8 cellular contexts compared by ENCODE assay signal in genomic region chr9:95511232-95511951, GRCh38. TPM values are rescaled to one million over a fixed set of nuclear protein-coding genes. Genes with fewer than 3 reads are reported as not detected.
DNase-seq lines count a peak whose midpoint lies in the region; ATAC-seq, FAIRE-seq and TF ChIP-seq lines count a peak whose summit lies in the region.

No MANE protein-coding gene starts in this region.

- peak overlapping the region; percentile 90 for H2AFZ ChIP-seq in GM12878 (ENCODE audit: control insufficient read depth, low read depth, low read length)
- peak overlapping the region; percentile 88 for H2AFZ ChIP-seq in smooth muscle cell (ENCODE audit: low read depth)

- peak overlapping the region; percentile 72; the same call in 1 of the 2 replicates for H3K9ac ChIP-seq in GM12878 (ENCODE audit: control insufficient read depth, insufficient read depth, low read length)
- peak overlapping the region; percentile 73 for H3K9ac ChIP-seq in smooth muscle cell (ENCODE audit: low read depth)

- TF ChIP-seq EP300 in Ishikawa (IDR thresholded peaks at IDR 0.05; ENCODE audit: borderline replicate concordance) = no peak
- no peak for TF ChIP-seq EP300 in GM12878 (IDR thresholded peaks at IDR 0.05; ENCODE audit: borderline replicate concordance in 1 of 2, control insufficient read depth in 1 of 2, low read depth in 2 of 2, low read length in 2 of 2)

- no peak for FAIRE-seq in GM12878 (lab: Jason Lieb, UNC)

- H4K20me1 ChIP-seq in GM12878 (ENCODE audit: control insufficient read depth, insufficient read depth) (no peaks in the 10 kb centered on the region), smooth muscle cell (ENCODE audit: low read depth) (peaks cover 6% of the 10 kb centered on the region)

- H3K79me2 ChIP-seq in GM12878 (ENCODE audit: control insufficient read depth, insufficient read depth, low read length) (peaks cover 16% of the 10 kb centered on the region), smooth muscle cell (ENCODE audit: low read depth) (no peaks in the 10 kb centered on the region)

- H3F3A ChIP-seq in smooth muscle cell (ENCODE audit: low read depth) = peaks cover 21% of the 10 kb centered on the region

- no peak for TF ChIP-seq POLR2A in GM12878 (IDR thresholded peaks at IDR 0.05; ENCODE audit: low read depth, low read length)

- TF ChIP-seq RAD21 in Ishikawa (IDR thresholded peaks at IDR 0.05; ENCODE audit: low read depth) (no peak), GM12878 (IDR thresholded peaks at IDR 0.05; ENCODE audit: insufficient read depth, low read depth, low read length) (no peak)

- peak overlapping the region; percentile 76 for H3K4me3 ChIP-seq in SJSA1
- H3K4me3 ChIP-seq in GM12878 = peak overlapping the region; percentile 94
- peak overlapping the region; percentile 82 for H3K4me3 ChIP-seq in iPS-18c (ENCODE audit: insufficient read depth, low read depth, low read length)
- H3K4me3 ChIP-seq in smooth muscle cell = peak overlapping the region; percentile 90

- peak overlapping the region; percentile 92 for H3K27ac ChIP-seq in SJSA1
- H3K27ac ChIP-seq in GM12878 (ENCODE audit: control insufficient read depth, insufficient read depth) = no peak overlapping the region
- H3K27ac ChIP-seq in smooth muscle cell (ENCODE audit: low read depth) = peak overlapping the region; percentile 76

- intact Hi-C loops in GM12878 (cut with micrococcal nuclease; ENCODE audit: unreplicated experiment) = no loop called here

- BruUV-seq in GM12878 (replicated peaks; lab: Mats Ljungman, UMichigan) = no TSS peak

- peak; percentile 10 for DNase-seq in DMS114 treated with DMSO at 0.1 percent for 48 hours (lab: John Stamatoyannopoulos, UW; ENCODE audit: unreplicated experiment)
- peak in 1 of 2 experiments; percentile 76 for DNase-seq in SJSA1 (ENCODE audit: low read depth in 1 of 2, low spot score in 2 of 2)
- DNase-seq in GM12878 (ENCODE audit: low read depth, low spot score) = no peak
- peak; percentile 84 for DNase-seq in smooth muscle cell (lab: John Stamatoyannopoulos, UW; ENCODE audit: unreplicated experiment)
- no peak for DNase-seq in GM10266 (ENCODE audit: extremely low spot score)

- ATAC-seq in GM12878 (no peak), GM19397 (IDR thresholded peaks at IDR 0.05; ENCODE audit: unreplicated experiment) (no peak)

- RAD21 ChIA-PET in GM12878 (lab: Charles Lee; ENCODE audit: unreplicated experiment) = interaction anchor here (0.6 to 2.1 kb wide), 4 partner anchors 16 to 49 kb away, joined by 3 to 13 read pairs (median 4); no protein-coding TSS in a partner anchor

- SMC1A ChIA-PET in GM12878 (lab: Charles Lee; ENCODE audit: uncharacterized antibody, unreplicated experiment) = interaction anchor here (0.6 to 1.8 kb wide), 4 partner anchors 40 to 1045 kb away, joined by 3 to 6 read pairs (median 4); no protein-coding TSS in a partner anchor

- CTCF ChIA-PET in GM12878 (lab: Yijun Ruan, JAX) = interaction anchor here (1.1 to 2.0 kb wide), 2 partner anchors 10 to 29 kb away, joined by 3 to 4 read pairs; no protein-coding TSS in a partner anchor

- 1% methylated on average over 26 of the region's 34 CpGs for WGBS in GM12878 (ENCODE audit: insufficient coverage, insufficient replicate concordance, low lambda C conversion rate, missing lambda C conversion rate)
- 1% methylated on average over 25 of the region's 34 CpGs for WGBS in smooth muscle cell (ENCODE audit: low lambda C conversion rate)

- POLR2A ChIA-PET in GM12878 (lab: Charles Lee) = interaction anchor here (1.5 to 2.1 kb wide), 3 partner anchors 10 to 49 kb away, joined by 6 to 9 read pairs (median 6); no protein-coding TSS in a partner anchor

- H3K4me1 ChIP-seq in SJSA1 (replicated peaks) (peaks cover 28% of the 10 kb centered on the region), GM12878 (ENCODE audit: control insufficient read depth, insufficient read depth, low read length) (peaks cover 11% of the 10 kb centered on the region), smooth muscle cell (ENCODE audit: low read depth) (peaks cover 24% of the 10 kb centered on the region)

- in situ Hi-C loops in GM12878 (cut with MboI) = no loop called here

- peaks cover 68% of the 10 kb centered on the region for H3K36me3 ChIP-seq in SJSA1
- no peaks in the 10 kb centered on the region for H3K36me3 ChIP-seq in GM12878 (ENCODE audit: control insufficient read depth in 2 of 2, insufficient read depth in 2 of 2, low read length in 1 of 2)
- H3K36me3 ChIP-seq in smooth muscle cell (ENCODE audit: low read depth) = no peaks in the 10 kb centered on the region

- H3K27me3 ChIP-seq in SJSA1 (replicated peaks) = no peaks in the 10 kb centered on the region
- H3K27me3 ChIP-seq in GM12878 (replicated peaks in 1 of 2; ENCODE audit: control insufficient read depth in 2 of 2, insufficient read depth in 2 of 2, low read length in 1 of 2) = peaks cover 4 to 16% of the 10 kb centered on the region in 2 experiments; a peak in 3 of 4 replicates
- H3K27me3 ChIP-seq in smooth muscle cell (ENCODE audit: low read depth) = peaks cover 21% of the 10 kb centered on the region

- TF ChIP-seq CTCF in GM12878 (IDR thresholded peaks at IDR 0.05 in 2 of 3, conservative IDR thresholded peaks at IDR 0.05 in 1 of 3; ENCODE audit: control insufficient read depth in 2 of 3, extremely low read depth in 1 of 3, insufficient read depth in 1 of 3, low read depth in 3 of 3, low read length in 3 of 3) (no peak), smooth muscle cell (IDR thresholded peaks at IDR 0.05; ENCODE audit: borderline replicate concordance, insufficient read depth, poor library complexity, severe bottlenecking) (no peak), GM10266 (IDR thresholded peaks at IDR 0.05; ENCODE audit: control insufficient read depth, insufficient read depth, low read depth, missing control alignments) (no peak)

- no peaks in the 10 kb centered on the region for H3K9me3 ChIP-seq in SJSA1 (replicated peaks)
- no peaks in the 10 kb centered on the region for H3K9me3 ChIP-seq in GM12878 (replicated peaks; ENCODE audit: control insufficient read depth, insufficient read depth, low read length)
- H3K9me3 ChIP-seq in iPS-18c (ENCODE audit: control insufficient read depth, insufficient read depth, low read length) = peaks cover 2% of the 10 kb centered on the region
- H3K9me3 ChIP-seq in smooth muscle cell (replicated peaks; ENCODE audit: low read depth) = no peaks in the 10 kb centered on the region

- peak overlapping the region; percentile 43 for H3K4me2 ChIP-seq in GM12878 (ENCODE audit: control insufficient read depth, insufficient read depth)
- H3K4me2 ChIP-seq in smooth muscle cell = peak overlapping the region; percentile 96

TF ChIP-seq in Ishikawa, 13 proteins besides CTCF, POLR2A, EP300 and RAD21 (continues in another document):
- TF ChIP-seq TAF1 (IDR thresholded peaks at IDR 0.05; ENCODE audit: low read depth) (peak; percentile 15; the same call in 1 of the 2 replicates), YY1 (IDR thresholded peaks at IDR 0.05; ENCODE audit: low read depth) (no peak), ZBTB7A (IDR thresholded peaks at IDR 0.05; ENCODE audit: low read depth) (no peak), FOXM1 (IDR thresholded peaks at IDR 0.05; ENCODE audit: borderline replicate concordance, low read depth) (no peak), USF1 (IDR thresholded peaks at IDR 0.05) (peak; percentile 87), CREB1 (IDR thresholded peaks at IDR 0.05; ENCODE audit: low read depth) (no peak)

TF ChIP-seq in GM12878, 131 proteins besides CTCF, POLR2A, EP300 and RAD21 (continues in another document):
- TF ChIP-seq MXI1 (IDR thresholded peaks at IDR 0.05; ENCODE audit: low read depth, low read length) = peak; percentile 59; the same call in 1 of the 2 replicates
- TF ChIP-seq CHD4 (IDR thresholded peaks at IDR 0.05) = no peak
- peak; percentile 62; the same call in 1 of the 2 replicates for TF ChIP-seq RAD51 (IDR thresholded peaks at IDR 0.05)
- no peak for TF ChIP-seq MEF2A (IDR thresholded peaks at IDR 0.05; ENCODE audit: insufficient read depth, low read depth, low read length)
- peak; percentile 12 to 63; a peak in 3 of 4 replicates for TF ChIP-seq BHLHE40 (IDR thresholded peaks at IDR 0.05; ENCODE audit: borderline replicate concordance in 1 of 2, low read depth in 2 of 2, low read length in 1 of 2)
- TF ChIP-seq SIN3A (IDR thresholded peaks at IDR 0.05; ENCODE audit: low read depth, low read length) = peak; percentile 29; the same call in 1 of the 2 replicates
- peak; percentile 56 to 65 for TF ChIP-seq IKZF2 (IDR thresholded peaks at IDR 0.05)
- peak; percentile 80 for TF ChIP-seq E2F4 (IDR thresholded peaks at IDR 0.05; ENCODE audit: low read depth, low read length)

RNA-seq across cellular contexts. Expression of gene PTCH1, which starts 5.4 kb away (rescaled TPM):
- total RNA-seq in SJSA1 (2014; rRNA removed; shearing (Covaris generic)) = 49.3 and 56.4 TPM in 2 replicates
- 8.2 and 14.4 TPM in 2 replicates for total RNA-seq in GM12878 (2013; cell fraction: nucleolus; rRNA removed)
- total RNA-seq in GM12878 (2014; rRNA removed) (1.7 and 2.9 TPM in 2 replicates), GM12878 (2014; rRNA removed; fragmentation: Illumina TruSeq; extraction: Trizol) (0.92 and 1.5 TPM in 2 replicates), GM12878 (2021) (4.0 and 5.7 TPM in 2 replicates), smooth muscle cell (6.3 and 20.6 TPM in 2 replicates)
- 3.3 TPM for polyA plus RNA-seq in GM12878 (2011; ENCODE audit: low read depth)
- polyA plus RNA-seq in GM12878 (2011; rRNA removed) (4.8 and 6.1 TPM in 2 replicates), GM12878 (2014; fragmentation: Illumina TruSeq; extraction: Trizol) (2.8 and 3.0 TPM in 2 replicates), GM12878 (2014; fragmentation: Nextera tagmentation; extraction: Ambion mirVana) (under 1 TPM; 0.16 to 0.48 TPM), GM12878 (2014; rRNA removed) (2.5 and 3.2 TPM in 2 replicates), GM12878 (2016; fragmentation: Nextera tagmentation; extraction: Ambion mirVana) (1 to 10 TPM; 2.3 TPM), smooth muscle cell (3.7 and 5.8 TPM in 2 replicates)
- 4.7 and 10.5 TPM in 2 replicates for polyA plus RNA-seq in GM12878 (2011; cell fraction: cytosol; rRNA removed)
- polyA plus RNA-seq in GM12878 (2011; cell fraction: nucleus; rRNA removed) = 19.4 TPM in 2 replicates
- polyA plus RNA-seq in GM12878 (2012) = 4.5 and 5.3 TPM in 2 replicates
- 17.5 and 21.4 TPM in 2 replicates for polyA minus RNA-seq in GM12878 (2011; rRNA and poly(A)+ RNA removed)
- 9.3 and 12.0 TPM in 2 replicates for polyA minus RNA-seq in GM12878 (2011; cell fraction: cytosol; rRNA and poly(A)+ RNA removed)
- 21.4 and 38.0 TPM in 2 replicates for polyA minus RNA-seq in GM12878 (2011; cell fraction: nucleus; rRNA and poly(A)+ RNA removed)

Comparison
In these comparisons a context has a peak if more than half of its experiments do, and no peak if none do; other contexts are left out.
1. DNase-seq: peak in DMS114 treated with DMSO at 0.1 percent for 48 hours (single experiment) and smooth muscle cell (single experiment); none in GM12878 (single experiment) and GM10266 (single experiment).
2. Peak in every context shown above with its lines, with median percentiles within 50 percentile points of each other: H3K4me3 ChIP-seq.